ENCODE assay signal across 11 cellular contexts in the genomic region with DNA sequence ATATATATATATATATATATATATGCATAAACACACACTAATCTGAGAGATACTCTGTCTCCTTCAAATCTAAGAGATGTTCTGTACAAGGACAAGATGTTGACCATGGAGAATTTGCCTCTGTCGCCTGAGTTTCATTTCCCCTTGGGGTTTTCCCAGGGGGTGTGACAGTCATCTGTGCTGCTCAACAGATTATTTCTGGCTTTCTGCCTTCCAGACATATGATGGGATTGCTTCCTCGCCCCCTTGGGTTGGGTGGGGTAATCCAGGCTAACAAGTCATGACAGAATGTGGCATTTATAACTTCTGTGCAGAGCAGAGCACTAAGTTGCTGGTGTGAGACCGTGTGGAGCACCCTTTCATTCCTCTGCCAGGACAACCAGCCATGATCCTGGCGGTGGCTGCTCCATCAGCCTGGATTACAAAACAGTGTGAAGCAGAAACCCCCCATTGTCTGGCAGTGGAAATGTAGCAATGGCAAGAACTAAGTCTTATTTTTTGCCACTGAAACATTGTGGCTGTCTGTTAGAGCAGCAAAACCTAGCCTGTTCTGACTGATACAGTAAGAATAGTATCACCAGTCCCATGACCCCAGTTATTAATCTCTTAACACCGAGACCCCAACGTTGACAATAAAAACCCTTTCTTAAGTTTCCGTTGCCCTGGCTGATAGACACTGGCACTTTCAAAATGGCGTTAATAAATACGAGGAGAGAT. TPM values are rescaled to one million over a fixed set of nuclear protein-coding genes. Genes with fewer than 3 reads are reported as not detected.
DNase-seq lines count a peak whose midpoint lies in the region; ATAC-seq lines count a peak whose summit lies in the region.
"Had no signal": no experiment of that assay in that cellular context is flagged by ENCODE, and none has a peak within 500 bp of the region (broad histone marks: within the 10 kb centered on the region; RNA-seq: fewer than 3 reads in every experiment).

No MANE protein-coding gene starts in this region.

- DNase-seq in stimulated activated CD8-positive, alpha-beta memory T cell treated with anti-CD3 and anti-CD28 coated beads, Interleukin-4, amount 100 ng/mL, for 48 hours = no peak
- no peak for DNase-seq in NCI-H128 (lab: John Stamatoyannopoulos, UW; ENCODE audit: unreplicated experiment)
- no peak for DNase-seq in stimulated activated CD4-positive, alpha-beta T cell treated with anti-CD3 and anti-CD28 coated beads, Interleukin-12 subunit alpha, Interleukin-12 subunit beta, amount 100 ng/mL, for 4 hours
- DNase-seq in activated T-helper 1 cell treated with anti-CD3 and anti-CD28 coated beads, Interleukin-12 subunit alpha, Interleukin-12 subunit beta, Interleukin-2, Interleukin-4 antibody, amounts not matched to agents 30 ng/mL and 10 ng/mL and 1 ng/mL, durations not matched to agents 14 hours and 24 hours and 36 hours (ENCODE audit: low spot score) = no peak
- DNase-seq: NCI-H446 treated with DMSO at 0.1 percent for 48 hours; stimulated activated CD4-positive, alpha-beta T cell treated with anti-CD3 and anti-CD28 coated beads, Interleukin-4, amount 100 ng/mL, for 1 hour had no signal

- H3K36me3 Mint-ChIP-seq in dendritic cell treated with granulocyte-macrophage colony-stimulating factor and Interleukin-4, amounts not matched to agents 40 ng/mL and 50 ng/mL, for 4 days (ENCODE audit: low read depth) = no peaks in the 10 kb centered on the region
- H3K36me3 Mint-ChIP-seq in activated T-helper 1 cell treated with anti-CD3 and anti-CD28 coated beads, Interleukin-12 subunit alpha, Interleukin-12 subunit beta, Interleukin-2, Interleukin-4 antibody, amounts not matched to agents 30 ng/mL and 10 ng/mL and 1 ng/mL, durations not matched to agents 14 hours and 24 hours and 36 hours (ENCODE audit: low read depth) = peaks cover 1% of the 10 kb centered on the region
- H3K36me3 Mint-ChIP-seq: WTC11 had no signal

- peaks cover 12% of the 10 kb centered on the region for H3K4me1 Mint-ChIP-seq in dendritic cell treated with granulocyte-macrophage colony-stimulating factor and Interleukin-4, amounts not matched to agents 40 ng/mL and 50 ng/mL, for 4 days (ENCODE audit: low read depth)
- H3K4me1 Mint-ChIP-seq in activated T-helper 1 cell treated with anti-CD3 and anti-CD28 coated beads, Interleukin-12 subunit alpha, Interleukin-12 subunit beta, Interleukin-2, Interleukin-4 antibody, amounts not matched to agents 30 ng/mL and 10 ng/mL and 1 ng/mL, durations not matched to agents 14 hours and 24 hours and 36 hours (ENCODE audit: low read depth) = peaks cover 12% of the 10 kb centered on the region

- peak; percentile 73 for ATAC-seq in GM18499 (IDR thresholded peaks at IDR 0.05; ENCODE audit: insufficient read depth, unreplicated experiment)
- ATAC-seq in GM21447 (IDR thresholded peaks at IDR 0.05; ENCODE audit: unreplicated experiment) = peak; percentile 93
- peak; percentile 94 for ATAC-seq in HG03342 (IDR thresholded peaks at IDR 0.05; ENCODE audit: unreplicated experiment)
- ATAC-seq: WTC11 had no signal

- intact Hi-C loops in dendritic cell treated with granulocyte-macrophage colony-stimulating factor and Interleukin-4, amounts not matched to agents 40 ng/mL and 50 ng/mL, for 4 days (cut with micrococcal nuclease) = loop anchor here (5.0 kb wide), 1 partner anchor 97 kb away; no protein-coding TSS in a partner anchor
- intact Hi-C loops in activated T-helper 1 cell treated with anti-CD3 and anti-CD28 coated beads, Interleukin-12 subunit alpha, Interleukin-12 subunit beta, Interleukin-2, Interleukin-4 antibody, amounts not matched to agents 30 ng/mL and 10 ng/mL and 1 ng/mL, durations not matched to agents 14 hours and 24 hours and 36 hours (cut with micrococcal nuclease) = no loop called here

- H3K27ac Mint-ChIP-seq in dendritic cell treated with granulocyte-macrophage colony-stimulating factor and Interleukin-4, amounts not matched to agents 40 ng/mL and 50 ng/mL, for 4 days = peak overlapping the region; percentile 63
- H3K27ac Mint-ChIP-seq in activated T-helper 1 cell treated with anti-CD3 and anti-CD28 coated beads, Interleukin-12 subunit alpha, Interleukin-12 subunit beta, Interleukin-2, Interleukin-4 antibody, amounts not matched to agents 30 ng/mL and 10 ng/mL and 1 ng/mL, durations not matched to agents 14 hours and 24 hours and 36 hours = no peak overlapping the region
- H3K27ac Mint-ChIP-seq: WTC11 had no signal

- peak overlapping the region; percentile 17 for H3K4me3 Mint-ChIP-seq in dendritic cell treated with granulocyte-macrophage colony-stimulating factor and Interleukin-4, amounts not matched to agents 40 ng/mL and 50 ng/mL, for 4 days
- H3K4me3 Mint-ChIP-seq in activated T-helper 1 cell treated with anti-CD3 and anti-CD28 coated beads, Interleukin-12 subunit alpha, Interleukin-12 subunit beta, Interleukin-2, Interleukin-4 antibody, amounts not matched to agents 30 ng/mL and 10 ng/mL and 1 ng/mL, durations not matched to agents 14 hours and 24 hours and 36 hours = no peak overlapping the region
- H3K4me3 Mint-ChIP-seq: WTC11 had no signal

- H3K9me3 Mint-ChIP-seq in dendritic cell treated with granulocyte-macrophage colony-stimulating factor and Interleukin-4, amounts not matched to agents 40 ng/mL and 50 ng/mL, for 4 days = no peaks in the 10 kb centered on the region
- H3K9me3 Mint-ChIP-seq in activated T-helper 1 cell treated with anti-CD3 and anti-CD28 coated beads, Interleukin-12 subunit alpha, Interleukin-12 subunit beta, Interleukin-2, Interleukin-4 antibody, amounts not matched to agents 30 ng/mL and 10 ng/mL and 1 ng/mL, durations not matched to agents 14 hours and 24 hours and 36 hours = no peaks in the 10 kb centered on the region
- H3K9me3 Mint-ChIP-seq: WTC11 had no signal

- peaks cover 20% of the 10 kb centered on the region for H3K27me3 Mint-ChIP-seq in dendritic cell treated with granulocyte-macrophage colony-stimulating factor and Interleukin-4, amounts not matched to agents 40 ng/mL and 50 ng/mL, for 4 days
- peaks cover 27% of the 10 kb centered on the region for H3K27me3 Mint-ChIP-seq in activated T-helper 1 cell treated with anti-CD3 and anti-CD28 coated beads, Interleukin-12 subunit alpha, Interleukin-12 subunit beta, Interleukin-2, Interleukin-4 antibody, amounts not matched to agents 30 ng/mL and 10 ng/mL and 1 ng/mL, durations not matched to agents 14 hours and 24 hours and 36 hours (ENCODE audit: insufficient read depth)

RNA-seq across cellular contexts. Expression of gene USP6NL, which starts 13.7 kb away (rescaled TPM):
- total RNA-seq in activated T-helper 1 cell treated with anti-CD3 and anti-CD28 coated beads, Interleukin-12 subunit alpha, Interleukin-12 subunit beta, Interleukin-2, Interleukin-4 antibody, amounts not matched to agents 30 ng/mL and 10 ng/mL and 1 ng/mL, durations not matched to agents 14 hours and 24 hours and 36 hours = 0.64 and 0.78 TPM in 2 replicates
